30 cellular contexts compared by ENCODE assay signal in the genomic region with DNA sequence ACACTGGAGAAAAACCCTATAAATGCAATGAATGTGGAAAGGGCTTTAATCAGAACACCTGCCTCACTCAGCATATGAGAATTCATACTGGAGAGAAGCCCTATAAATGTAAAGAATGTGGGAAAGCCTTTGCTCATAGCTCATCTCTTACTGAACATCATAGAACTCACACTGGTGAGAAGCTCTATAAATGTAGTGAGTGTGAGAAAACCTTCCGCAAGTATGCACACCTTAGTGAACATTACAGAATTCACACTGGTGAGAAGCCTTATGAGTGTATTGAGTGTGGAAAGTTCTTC.
"Had no signal": no experiment of that assay in that cellular context is flagged by ENCODE, and none has a peak within 500 bp of the region (broad histone marks: within the 10 kb centered on the region; RNA-seq: fewer than 3 reads in every experiment).

No MANE protein-coding gene starts in this region.

- H3K27ac Mint-ChIP-seq: activated CD4-positive, alpha-beta memory T cell treated with anti-CD3 and anti-CD28 coated beads, Interleukin-2, amount 10 ng/mL, durations not matched to agents 7 days and 5 days; activated CD4-positive, alpha-beta T cell treated with anti-CD3 and anti-CD28 coated beads for 36 hours; activated naive CD4-positive, alpha-beta T cell treated with anti-CD3 and anti-CD28 coated beads, Interleukin-2, amount 50 U/mL, for 24 hours; brain; T-cell had no signal

- H3K27me3 Mint-ChIP-seq: activated CD4-positive, alpha-beta memory T cell treated with anti-CD3 and anti-CD28 coated beads, Interleukin-2, amount 10 ng/mL, durations not matched to agents 7 days and 5 days; activated CD4-positive, alpha-beta T cell treated with anti-CD3 and anti-CD28 coated beads for 36 hours; T-cell had no signal

- H3K27me3 ChIP-seq: MG63 had no signal

- H3K4me3 ChIP-seq: MG63, SK-N-MC had no signal

- H3K4me1 Mint-ChIP-seq: activated CD4-positive, alpha-beta memory T cell treated with anti-CD3 and anti-CD28 coated beads, Interleukin-2, amount 10 ng/mL, durations not matched to agents 7 days and 5 days; activated CD4-positive, alpha-beta T cell treated with anti-CD3 and anti-CD28 coated beads for 36 hours; activated naive CD4-positive, alpha-beta T cell treated with anti-CD3 and anti-CD28 coated beads, Interleukin-2, amount 50 U/mL, for 24 hours; brain; T-cell had no signal

- H3K27ac ChIP-seq: SK-N-MC, VCaP had no signal

- FAIRE-seq: astrocyte, TTC549 had no signal

- H3K36me3 ChIP-seq: MG63 had no signal

- H3K4me3 Mint-ChIP-seq: activated CD4-positive, alpha-beta memory T cell treated with anti-CD3 and anti-CD28 coated beads, Interleukin-2, amount 10 ng/mL, durations not matched to agents 7 days and 5 days; activated CD4-positive, alpha-beta T cell treated with anti-CD3 and anti-CD28 coated beads for 36 hours; activated naive CD4-positive, alpha-beta T cell treated with anti-CD3 and anti-CD28 coated beads, Interleukin-2, amount 50 U/mL, for 24 hours; T-cell had no signal

- ATAC-seq: activated CD4-positive, alpha-beta T cell treated with anti-CD3 and anti-CD28 coated beads for 36 hours; Panc1; Right ventricle myocardium inferior; T-cell had no signal

- DNase-seq: activated CD4-positive, alpha-beta memory T cell treated with anti-CD3 and anti-CD28 coated beads, Interleukin-2, amount 10 ng/mL, durations not matched to agents 7 days and 5 days; activated CD4-positive, alpha-beta T cell treated with anti-CD3 and anti-CD28 coated beads for 36 hours; activated CD4-positive, alpha-beta T cell treated with anti-CD3 and anti-CD28 coated beads, Interleukin-2, amount 50 U/mL, for 1 hour; activated CD8-positive, alpha-beta memory T cell treated with anti-CD3 and anti-CD28 coated beads, Interleukin-2, amount 50 U/mL, for 4 hours; activated naive CD4-positive, alpha-beta T cell; amniotic stem cell; MG63; MV-4-11; NCI-H1092 treated with DMSO at 0.1 percent for 48 hours; NCI-H1417 treated with DMSO at 0.1 percent for 48 hours; NCI-H1694; NCI-H2029 treated with DMSO at 0.1 percent for 48 hours; NCI-H345; NCI-H510A; NCI-H526 treated with DMSO at 0.1 percent for 48 hours; NCI-H82; NK-92 treated with Interleukin-12 subunit alpha and Interleukin-12 subunit beta, amount 100 ng/mL, for 24 hours; OCI-M1; RPMI8226; T-cell; T-helper 2 cell; T1000 had no signal
